In genomic region chr3:23865595-23866396, GRCh38 we compare ENCODE assay signal across 9 cellular contexts. TPM values are rescaled to one million over a fixed set of nuclear protein-coding genes. Genes with fewer than 3 reads are reported as not detected.
DNase-seq lines count a peak whose midpoint lies in the region; ATAC-seq, FAIRE-seq and TF ChIP-seq lines count a peak whose summit lies in the region.
"Had no signal": no experiment of that assay in that cellular context is flagged by ENCODE, and none has a peak within 500 bp of the region (broad histone marks: within the 10 kb centered on the region; RNA-seq: fewer than 3 reads in every experiment).

No MANE protein-coding gene starts in this region.

- TF ChIP-seq CTCF in A549 (IDR thresholded peaks at IDR 0.05): no peak

- FAIRE-seq in A549 (lab: Jason Lieb, UNC): no peak

- H3K4me1 ChIP-seq in A549: peaks cover 23% of the 10 kb centered on the region

- no peak overlapping the region for H3K4me3 ChIP-seq in A549

- H3K27ac ChIP-seq in A549: peak overlapping the region in 1 of 2 experiments; percentile 52; a peak in 2 of 6 replicates

- no peaks in the 10 kb centered on the region for H3K9me3 ChIP-seq in A549

- TF ChIP-seq EP300 in A549 (IDR thresholded peaks at IDR 0.05): no peak

- CTCF ChIA-PET in A549 (lab: Yijun Ruan, JAX): interaction anchor here (0.7 to 2.1 kb wide), 5 partner anchors 9 to 57 kb away, joined by 3 to 5 read pairs (median 3); no protein-coding TSS in a partner anchor

- peak overlapping the region; percentile 41 for H3K4me2 ChIP-seq in A549

- TF ChIP-seq RAD21 in A549 (conservative IDR thresholded peaks at IDR 0.05 in 1 of 2, IDR thresholded peaks at IDR 0.05 in 1 of 2): no peak

- POLR2A ChIA-PET in A549 (lab: Yijun Ruan, JAX): interaction anchor here (1.1 kb wide), 1 partner anchor 51 kb away, joined by 7 read pairs; the partner anchor contains the start of genes NKIRAS1 and RPL15

- WGBS in A549 (ENCODE audit: missing lambda C conversion rate): 63% methylated on average over 6 of the region's 6 CpGs

- DNase-seq in A549 (ENCODE audit: low read depth in 1 of 2, low spot score in 1 of 2) (peak in 1 of 2 experiments; percentile 52), amygdala (lab: John Stamatoyannopoulos, UW) (peak in 41 of 56 donors; percentile 6 to 69 (median 27)), left lobe of liver (ENCODE audit: low spot score) (no peak), HUDEP-2 (lab: John Stamatoyannopoulos, UW; ENCODE audit: unreplicated experiment in 76 of 76) (no peak), NCI-H2107 (lab: John Stamatoyannopoulos, UW) (no peak)
- no peak for DNase-seq in activated CD4-positive, CD25-positive, alpha-beta regulatory T cell treated with anti-CD3 and anti-CD28 coated beads, Interleukin-2, amount 50 U/mL, for 72 hours
- DNase-seq: DND-41 had no signal

- ATAC-seq in A549 (peak; percentile 54 to 85; a peak in 5 of 6 replicates), GM19395 (IDR thresholded peaks at IDR 0.05; ENCODE audit: unreplicated experiment) (peak; percentile 91), HG03196 (IDR thresholded peaks at IDR 0.05; ENCODE audit: unreplicated experiment) (peak; percentile 77), left lobe of liver (peak; percentile 75)

- TF ChIP-seq POLR2A in A549 (IDR thresholded peaks at IDR 0.05; ENCODE audit: low read length): no peak

TF ChIP-seq in A549, 52 proteins besides CTCF, POLR2A, EP300 and RAD21:
- TF ChIP-seq CBX2 (IDR thresholded peaks at IDR 0.05; ENCODE audit: borderline replicate concordance, low read depth) (no peak), BHLHE40 (IDR thresholded peaks at IDR 0.05; ENCODE audit: low read depth, low read length) (no peak), EHMT2 (IDR thresholded peaks at IDR 0.05; ENCODE audit: low read depth) (no peak)

RNA-seq across cellular contexts. Expression of gene NKIRAS1, which starts 51.0 kb away (rescaled TPM):
- polyA plus RNA-seq in A549 (2011; rRNA removed) (12.2 and 16.8 TPM in 2 replicates), A549 (2017; fragmentation: RNase III; extraction: RNeasy Plus Mini Kit Qiagen cat#74134 plus additional on column Dnase treatment) (13.8 to 15.5 TPM (median 14.8 TPM) in 3 replicates)
- polyA plus RNA-seq in A549 (2012; cell fraction: cytosol; rRNA removed): 3.3 and 3.7 TPM in 2 replicates
- polyA plus RNA-seq in A549 (2012; cell fraction: nucleus; rRNA removed): 1.6 and 2.7 TPM in 2 replicates
- 4.0 and 4.2 TPM in 2 replicates for polyA minus RNA-seq in A549 (2011; rRNA and poly(A)+ RNA removed)
- 7.2 TPM for total RNA-seq in left lobe of liver

RNA-seq across cellular contexts. Expression of gene RPL15, which starts 51.1 kb away (rescaled TPM):
- polyA plus RNA-seq in A549 (2011; rRNA removed) (2,933 and 3,149 TPM in 2 replicates), A549 (2017; fragmentation: RNase III; extraction: RNeasy Plus Mini Kit Qiagen cat#74134 plus additional on column Dnase treatment) (2,088 to 2,178 TPM (median 2,158 TPM) in 3 replicates)
- 4,919 and 4,999 TPM in 2 replicates for polyA plus RNA-seq in A549 (2012; cell fraction: cytosol; rRNA removed)
- polyA plus RNA-seq in A549 (2012; cell fraction: nucleus; rRNA removed): 2,649 and 2,666 TPM in 2 replicates
- polyA minus RNA-seq in A549 (2011; rRNA and poly(A)+ RNA removed): 1,758 and 1,776 TPM in 2 replicates
- total RNA-seq in left lobe of liver: 532 TPM

Comparison
In these comparisons a context has a peak if more than half of its experiments do, and no peak if none do; other contexts are left out.
1. DNase-seq: peak in amygdala (41 of 56); none in left lobe of liver (single experiment), HUDEP-2 (0 of 76), activated CD4-positive, CD25-positive, alpha-beta regulatory T cell treated with anti-CD3 and anti-CD28 coated beads, Interleukin-2, amount 50 U/mL, for 72 hours (single experiment) and NCI-H2107 (single experiment).
2. Peak in every context shown above with its lines, with median percentiles within 50 percentile points of each other: ATAC-seq.